8 cellular contexts compared by ENCODE assay signal in the genomic region with DNA sequence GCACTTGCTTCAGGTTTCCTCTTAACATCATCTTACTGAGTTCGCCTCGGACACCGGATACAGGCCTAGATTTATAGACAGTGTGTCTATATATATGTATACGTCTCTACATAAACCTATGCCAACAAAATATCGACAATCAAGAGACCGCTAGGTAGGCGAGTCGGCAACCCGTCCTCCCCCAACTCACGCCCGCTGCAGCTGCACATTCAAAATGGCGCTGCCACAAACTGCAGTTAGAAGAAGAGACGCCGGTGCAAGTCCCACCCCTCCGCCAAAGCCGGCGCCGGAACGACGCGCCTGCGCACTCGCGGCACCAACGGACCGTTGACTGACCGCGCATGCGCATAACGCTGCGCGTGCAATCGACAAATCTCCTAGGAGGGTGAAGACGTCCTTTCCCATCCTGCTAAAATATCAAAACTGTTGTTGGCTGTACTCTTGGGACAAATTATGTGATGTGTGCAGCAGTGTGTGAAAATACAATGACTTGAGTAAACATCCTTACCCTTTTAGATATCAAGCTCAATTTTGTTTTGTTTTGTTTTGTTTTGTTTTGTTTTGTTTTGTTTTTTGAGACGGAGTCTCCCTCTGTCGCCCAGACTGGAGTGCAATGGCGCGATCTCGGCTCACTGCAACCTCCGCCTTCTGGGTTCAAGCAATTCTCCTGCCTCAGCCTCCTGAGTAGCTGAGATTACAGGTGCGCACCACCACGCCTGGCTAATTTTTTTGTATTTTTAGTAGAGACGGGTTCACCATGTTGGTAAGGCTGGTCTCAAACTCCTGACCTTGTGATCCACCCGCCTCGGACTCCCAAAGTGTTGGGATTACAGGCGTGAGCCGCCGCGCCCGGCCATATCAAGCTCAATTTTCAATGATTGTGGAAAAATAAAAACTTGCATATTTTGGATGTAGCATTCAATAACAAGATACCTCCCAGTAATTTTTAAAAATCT. TPM values are rescaled to one million over a fixed set of nuclear protein-coding genes. Genes with fewer than 3 reads are reported as not detected.
A peak's percentile ranks its signal among the peaks of the same experiment; 100 is the strongest.
DNase-seq lines count a peak whose midpoint lies in the region; ATAC-seq, FAIRE-seq and TF ChIP-seq lines count a peak whose summit lies in the region.
"Not testable (repeated sequence)": the region's sequence is repeated elsewhere in the genome, so short reads cannot be mapped to it uniquely, and the experiment has no call there.

A gene with protein sequence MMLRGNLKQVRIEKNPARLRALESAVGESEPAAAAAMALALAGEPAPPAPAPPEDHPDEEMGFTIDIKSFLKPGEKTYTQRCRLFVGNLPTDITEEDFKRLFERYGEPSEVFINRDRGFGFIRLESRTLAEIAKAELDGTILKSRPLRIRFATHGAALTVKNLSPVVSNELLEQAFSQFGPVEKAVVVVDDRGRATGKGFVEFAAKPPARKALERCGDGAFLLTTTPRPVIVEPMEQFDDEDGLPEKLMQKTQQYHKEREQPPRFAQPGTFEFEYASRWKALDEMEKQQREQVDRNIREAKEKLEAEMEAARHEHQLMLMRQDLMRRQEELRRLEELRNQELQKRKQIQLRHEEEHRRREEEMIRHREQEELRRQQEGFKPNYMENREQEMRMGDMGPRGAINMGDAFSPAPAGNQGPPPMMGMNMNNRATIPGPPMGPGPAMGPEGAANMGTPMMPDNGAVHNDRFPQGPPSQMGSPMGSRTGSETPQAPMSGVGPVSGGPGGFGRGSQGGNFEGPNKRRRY (minus strand): TSS at position 219 of the 956 bp plus-strand sequence. CDS start 188 bp downstream, at position 31.

- peak within 1 kb of the TSS; percentile 97 for H3K4me3 Mint-ChIP-seq in chondrocyte (ENCODE audit: unreplicated experiment)

- H3K4me2 ChIP-seq in keratinocyte (ENCODE audit: control insufficient read depth, extremely low read depth, insufficient read depth, low read depth, low read length): peak within 1 kb of the TSS; percentile 87

- not testable (repeated sequence) for H3K9me1 ChIP-seq in keratinocyte (ENCODE audit: control insufficient read depth, extremely low read depth, insufficient read depth, low read length)

- H3K27ac ChIP-seq in keratinocyte (ENCODE audit: control insufficient read depth, insufficient read depth, low read length): peak within 1 kb of the TSS; percentile 77

- peak; percentile 90 for ATAC-seq in HG03432 (IDR thresholded peaks at IDR 0.05; ENCODE audit: unreplicated experiment)

- H4K20me1 ChIP-seq in keratinocyte (ENCODE audit: control insufficient read depth, extremely low read depth, insufficient read depth, low read length): not testable (repeated sequence)

- peak within 1 kb of the TSS; percentile 98 for H2AFZ ChIP-seq in keratinocyte (ENCODE audit: control insufficient read depth, low read length)

- not testable (repeated sequence) for H3K27me3 Mint-ChIP-seq in chondrocyte (ENCODE audit: low read depth)

- H3K9ac ChIP-seq in keratinocyte (ENCODE audit: control insufficient read depth, extremely low read depth, insufficient read depth, low read length): peak within 1 kb of the TSS; percentile 83

- not testable (repeated sequence) for H3K27me3 ChIP-seq in keratinocyte (ENCODE audit: control insufficient read depth, extremely low read depth, insufficient read depth, low read length)

- H3K36me3 ChIP-seq in keratinocyte (ENCODE audit: control insufficient read depth in 2 of 2, extremely low read depth in 1 of 2, insufficient read depth in 2 of 2, low read length in 2 of 2): not testable (repeated sequence)

- H3K4me1 ChIP-seq in keratinocyte (ENCODE audit: control insufficient read depth, extremely low read depth, insufficient read depth, low read length): not testable (repeated sequence)

- H3K9me3 ChIP-seq in keratinocyte (ENCODE audit: control insufficient read depth, low read depth, low read length): not testable (repeated sequence)

- FAIRE-seq in keratinocyte (lab: Jason Lieb, UNC): peak; percentile 68

- TF ChIP-seq POLR2A in GM19099 (IDR thresholded peaks at IDR 0.05; ENCODE audit: extremely low read depth, insufficient read length, low read depth): peak; percentile 94

- not testable (repeated sequence) for H3K4me1 Mint-ChIP-seq in chondrocyte (ENCODE audit: low read depth)

- peak within 1 kb of the TSS; percentile 99 for H3K27ac Mint-ChIP-seq in chondrocyte (ENCODE audit: unreplicated experiment)

- TF ChIP-seq CTCF in AG10803 (conservative IDR thresholded peaks at IDR 0.05; ENCODE audit: low read length); keratinocyte (optimal IDR thresholded peaks at IDR 0.05 in 1 of 3, IDR thresholded peaks at IDR 0.05 in 1 of 3, conservative IDR thresholded peaks at IDR 0.05 in 1 of 3; ENCODE audit: extremely low read depth in 1 of 3, insufficient read depth in 2 of 3, low read length in 3 of 3): not testable (repeated sequence)
- peak; percentile 36 for TF ChIP-seq CTCF in chondrocyte (IDR thresholded peaks at IDR 0.05)

- not testable (repeated sequence) for H3K9me3 Mint-ChIP-seq in chondrocyte (ENCODE audit: low read depth)

- DNase-seq in AG10803 (ENCODE audit: low read depth): peak; percentile 92
- DNase-seq in NCI-H510A treated with DMSO at 0.1 percent for 48 hours (lab: John Stamatoyannopoulos, UW): peak; percentile 86
- DNase-seq in activated CD4-positive, alpha-beta T cell treated with anti-CD3 and anti-CD28 coated beads for 24 hours (ENCODE audit: low read depth in 2 of 2): peak; percentile 86 to 92
- DNase-seq in chondrocyte (ENCODE audit: low spot score): peak; percentile 96
- peak; percentile 46 for DNase-seq in keratinocyte (ENCODE audit: low read depth, low spot score)
- DNase-seq in stimulated activated CD4-positive, alpha-beta T cell treated with anti-CD3 and anti-CD28 coated beads, Interleukin-15, amount 100 ng/mL, for 1 hour (ENCODE audit: low read depth in 1 of 2, low spot score in 1 of 2): peak; percentile 93 to 94

- H3K36me3 Mint-ChIP-seq in chondrocyte (ENCODE audit: low read depth): not testable (repeated sequence)

- dilution Hi-C loops in keratinocyte (cut with MboI; ENCODE audit: extremely low pct_ligation_motif_present, low sequenced_read_pairs): not testable (repeated sequence)

- H3K4me3 ChIP-seq in AG10803 (ENCODE audit: low read length) (peak within 1 kb of the TSS; percentile 96), keratinocyte (ENCODE audit: control insufficient read depth in 2 of 3, extremely low read depth in 1 of 3, insufficient read depth in 2 of 3, low read depth in 1 of 3, low read length in 3 of 3) (peak within 1 kb of the TSS; percentile 64 to 99 (median 90))

- peaks cover 21% of the 10 kb centered on the region for H3K79me2 ChIP-seq in keratinocyte (ENCODE audit: control insufficient read depth, insufficient read depth, low read length)

RNA-seq across cellular contexts. Expression of the gene that starts here (rescaled TPM):
- 32.6 to 45.7 TPM (median 35.1 TPM) in 3 replicates for total RNA-seq in chondrocyte
- 26.3 to 38.0 TPM (median 37.5 TPM) in 3 replicates for polyA plus RNA-seq in keratinocyte
- polyA plus RNA-seq in keratinocyte (2011; ENCODE audit: low read depth): 82.9 TPM
- 19.3 and 20.7 TPM in 2 replicates for polyA plus RNA-seq in keratinocyte (2011; cell fraction: cytosol; rRNA removed)
- 37.0 and 44.3 TPM in 2 replicates for polyA plus RNA-seq in keratinocyte (2011; cell fraction: nucleus; rRNA removed)
- polyA plus RNA-seq in keratinocyte (2012; ENCODE audit: low replicate concordance): 28.6 and 35.1 TPM in 2 replicates
- polyA minus RNA-seq in keratinocyte: 18.0 to 37.9 TPM (median 33.5 TPM) in 3 replicates
- polyA minus RNA-seq in keratinocyte (2011; cell fraction: cytosol; rRNA and poly(A)+ RNA removed): 12.5 TPM
- polyA minus RNA-seq in keratinocyte (2011; cell fraction: nucleus; rRNA and poly(A)+ RNA removed): 45.3 and 58.8 TPM in 2 replicates

Comparison
In these comparisons a context has a peak if more than half of its experiments do, and no peak if none do; other contexts are left out.
1. Peak in every context shown above with its lines: DNase-seq, ATAC-seq, H3K4me3 ChIP-seq and H3K27ac ChIP-seq.
2. DNase-seq: peak in every context shown above with its lines; median percentile 96 in chondrocyte; 94 in stimulated activated CD4-positive, alpha-beta T cell treated with anti-CD3 and anti-CD28 coated beads, Interleukin-15, amount 100 ng/mL, for 1 hour; 92 in AG10803; 89 in activated CD4-positive, alpha-beta T cell treated with anti-CD3 and anti-CD28 coated beads for 24 hours; 86 in NCI-H510A treated with DMSO at 0.1 percent for 48 hours; 46 in keratinocyte.